4 cellular contexts compared by ENCODE assay signal in genomic region chr19:270766-271165, GRCh38. TPM values are rescaled to one million over a fixed set of nuclear protein-coding genes. Genes with fewer than 3 reads are reported as not detected.
"Had no signal": no experiment of that assay in that cellular context is flagged by ENCODE, and none has a peak within 500 bp of the region (broad histone marks: within the 10 kb centered on the region; RNA-seq: fewer than 3 reads in every experiment).

No MANE protein-coding gene starts in this region.

RNA-seq across cellular contexts. Expression of gene PLPP2, which starts 20.4 kb away (rescaled TPM):
- total RNA-seq: activated naive CD8-positive, alpha-beta T cell treated with anti-CD3 and anti-CD28 coated beads for 36 hours; activated naive CD8-positive, alpha-beta T cell treated with anti-CD3 and anti-CD28 coated beads, Interleukin-2, amount 10 ng/mL, durations not matched to agents 7 days and 5 days; activated T-helper 2 cell treated with anti-CD3 and anti-CD28 coated beads, Interferon-gamma antibody, Interleukin-2, Interleukin-4, amounts not matched to agents 10 μg/mL and 5 μg/mL and 100 μg/mL, durations not matched to agents 14 hours and 24 hours and 36 hours had no signal
- polyA plus RNA-seq: cardiac muscle cell had no signal
